Comparison of ENCODE assay signal across 15 cellular contexts in the genomic region with DNA sequence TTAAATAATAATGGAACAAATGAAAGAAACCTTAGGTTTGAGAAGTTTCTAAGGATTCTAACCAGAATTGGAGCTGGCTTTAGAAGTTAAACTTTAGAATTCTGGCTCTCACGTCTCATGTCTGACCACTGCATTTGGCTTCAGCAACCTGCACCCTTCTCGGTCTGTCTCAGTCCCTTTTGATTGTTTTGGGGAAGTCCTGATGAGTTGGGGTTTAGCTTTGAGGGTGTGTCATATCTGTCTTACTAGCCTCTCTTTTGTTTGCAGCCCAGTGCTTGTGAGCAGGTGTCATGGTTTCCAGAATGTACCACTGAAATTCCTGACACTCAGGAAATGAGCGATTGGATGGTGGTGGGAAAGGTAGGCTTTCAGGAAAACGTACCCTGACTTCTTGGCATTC. TPM values are rescaled to one million over a fixed set of nuclear protein-coding genes. Genes with fewer than 3 reads are reported as not detected.
DNase-seq lines count a peak whose midpoint lies in the region; ATAC-seq and TF ChIP-seq lines count a peak whose summit lies in the region.
"Had no signal": no experiment of that assay in that cellular context is flagged by ENCODE, and none has a peak within 500 bp of the region (broad histone marks: within the 10 kb centered on the region; RNA-seq: fewer than 3 reads in every experiment).

No MANE protein-coding gene starts in this region.

- H3K27ac Mint-ChIP-seq in activated naive CD8-positive, alpha-beta T cell treated with anti-CD3 and anti-CD28 coated beads, Interleukin-2, amount 50 U/mL, for 24 hours, result peak overlapping the region; percentile 6
- H3K27ac Mint-ChIP-seq in activated naive CD8-positive, alpha-beta T cell treated with anti-CD3 and anti-CD28 coated beads for 36 hours, result no peak overlapping the region
- H3K27ac Mint-ChIP-seq in activated T-helper 17 cell treated with anti-CD3 and anti-CD28 coated beads, Interleukin-2, amount 50 U/mL, for 72 hours, result peak overlapping the region; percentile 17
- H3K27ac Mint-ChIP-seq in glutamatergic neuron (ENCODE audit: unreplicated experiment), result peak overlapping the region; percentile 73
- H3K27ac Mint-ChIP-seq: CD8-positive, alpha-beta memory T cell had no signal

- H3K36me3 Mint-ChIP-seq in activated naive CD8-positive, alpha-beta T cell treated with anti-CD3 and anti-CD28 coated beads, Interleukin-2, amount 50 U/mL, for 24 hours (ENCODE audit: low read depth), result peaks cover 57% of the 10 kb centered on the region
- peaks cover 44% of the 10 kb centered on the region for H3K36me3 Mint-ChIP-seq in activated naive CD8-positive, alpha-beta T cell treated with anti-CD3 and anti-CD28 coated beads for 36 hours
- peaks cover 99% of the 10 kb centered on the region for H3K36me3 Mint-ChIP-seq in activated T-helper 17 cell treated with anti-CD3 and anti-CD28 coated beads, Interleukin-2, amount 50 U/mL, for 72 hours (ENCODE audit: low read depth)
- H3K36me3 Mint-ChIP-seq in glutamatergic neuron (ENCODE audit: unreplicated experiment), result no peaks in the 10 kb centered on the region

- H3K4me1 Mint-ChIP-seq in activated naive CD8-positive, alpha-beta T cell treated with anti-CD3 and anti-CD28 coated beads, Interleukin-2, amount 50 U/mL, for 24 hours, result peaks cover 15% of the 10 kb centered on the region
- peaks cover 16% of the 10 kb centered on the region for H3K4me1 Mint-ChIP-seq in activated naive CD8-positive, alpha-beta T cell treated with anti-CD3 and anti-CD28 coated beads for 36 hours
- H3K4me1 Mint-ChIP-seq in activated T-helper 17 cell treated with anti-CD3 and anti-CD28 coated beads, Interleukin-2, amount 50 U/mL, for 72 hours, result peaks cover 26% of the 10 kb centered on the region
- peaks cover 39% of the 10 kb centered on the region for H3K4me1 Mint-ChIP-seq in glutamatergic neuron (ENCODE audit: low read depth, unreplicated experiment)
- H3K4me1 Mint-ChIP-seq: B cell had no signal

- H3K27me3 Mint-ChIP-seq in activated naive CD8-positive, alpha-beta T cell treated with anti-CD3 and anti-CD28 coated beads, Interleukin-2, amount 50 U/mL, for 24 hours, result no peaks in the 10 kb centered on the region
- no peaks in the 10 kb centered on the region for H3K27me3 Mint-ChIP-seq in activated naive CD8-positive, alpha-beta T cell treated with anti-CD3 and anti-CD28 coated beads for 36 hours
- H3K27me3 Mint-ChIP-seq in activated T-helper 17 cell treated with anti-CD3 and anti-CD28 coated beads, Interleukin-2, amount 50 U/mL, for 72 hours, result no peaks in the 10 kb centered on the region
- H3K27me3 Mint-ChIP-seq in glutamatergic neuron (ENCODE audit: unreplicated experiment), result peaks cover 4% of the 10 kb centered on the region
- H3K27me3 Mint-ChIP-seq: B cell; CD8-positive, alpha-beta memory T cell had no signal

- no peaks in the 10 kb centered on the region for H3K9me3 Mint-ChIP-seq in activated naive CD8-positive, alpha-beta T cell treated with anti-CD3 and anti-CD28 coated beads, Interleukin-2, amount 50 U/mL, for 24 hours
- no peaks in the 10 kb centered on the region for H3K9me3 Mint-ChIP-seq in activated naive CD8-positive, alpha-beta T cell treated with anti-CD3 and anti-CD28 coated beads for 36 hours
- no peaks in the 10 kb centered on the region for H3K9me3 Mint-ChIP-seq in activated T-helper 17 cell treated with anti-CD3 and anti-CD28 coated beads, Interleukin-2, amount 50 U/mL, for 72 hours
- H3K9me3 Mint-ChIP-seq in glutamatergic neuron (ENCODE audit: unreplicated experiment), result peaks cover 3% of the 10 kb centered on the region
- H3K9me3 Mint-ChIP-seq: CD8-positive, alpha-beta memory T cell had no signal

- ATAC-seq in activated naive CD8-positive, alpha-beta T cell treated with anti-CD3 and anti-CD28 coated beads, Interleukin-2, amount 50 U/mL, for 24 hours, result no peak
- ATAC-seq in activated T-helper 17 cell treated with anti-CD3 and anti-CD28 coated beads, Interleukin-2, amount 50 U/mL, for 72 hours (replicated peaks), result peak; percentile 65
- no peak for ATAC-seq in left lobe of liver
- no peak for ATAC-seq in GM19023 (IDR thresholded peaks at IDR 0.05; ENCODE audit: unreplicated experiment)
- ATAC-seq: GM12878 had no signal

- DNase-seq in activated naive CD8-positive, alpha-beta T cell treated with anti-CD3 and anti-CD28 coated beads, Interleukin-2, amount 50 U/mL, for 24 hours, result no peak
- no peak for DNase-seq in activated naive CD8-positive, alpha-beta T cell treated with anti-CD3 and anti-CD28 coated beads for 36 hours
- DNase-seq in glutamatergic neuron (no peak), left lobe of liver (ENCODE audit: low spot score) (no peak)
- DNase-seq: CD8-positive, alpha-beta memory T cell; COR-L47; DMS 273 treated with DMSO at 0.1 percent for 48 hours; DMS53; DND-41; EL; GM23248 had no signal

- TF ChIP-seq CTCF in glutamatergic neuron (IDR thresholded peaks at IDR 0.05; ENCODE audit: partially characterized antibody, unreplicated experiment), result no peak

- no peak overlapping the region for H3K4me3 Mint-ChIP-seq in activated naive CD8-positive, alpha-beta T cell treated with anti-CD3 and anti-CD28 coated beads, Interleukin-2, amount 50 U/mL, for 24 hours
- H3K4me3 Mint-ChIP-seq in activated naive CD8-positive, alpha-beta T cell treated with anti-CD3 and anti-CD28 coated beads for 36 hours, result no peak overlapping the region
- no peak overlapping the region for H3K4me3 Mint-ChIP-seq in activated T-helper 17 cell treated with anti-CD3 and anti-CD28 coated beads, Interleukin-2, amount 50 U/mL, for 72 hours
- no peak overlapping the region for H3K4me3 Mint-ChIP-seq in glutamatergic neuron (ENCODE audit: unreplicated experiment)
- H3K4me3 Mint-ChIP-seq: B cell; CD8-positive, alpha-beta memory T cell had no signal

RNA-seq across cellular contexts. Expression of a gene that starts 17.0 kb away (rescaled TPM):
- total RNA-seq in activated naive CD8-positive, alpha-beta T cell treated with anti-CD3 and anti-CD28 coated beads for 36 hours, result 10 to 100 TPM; 53.3 to 55.2 TPM
- total RNA-seq in activated T-helper 17 cell treated with anti-CD3 and anti-CD28 coated beads, Interleukin-2, amount 50 U/mL, for 72 hours, result 10 to 100 TPM; 37.8 to 51.8 TPM
- 61.6 TPM for total RNA-seq in glutamatergic neuron (ENCODE audit: unreplicated experiment)
- 17.8 TPM for total RNA-seq in left lobe of liver

RNA-seq across cellular contexts. Expression of a gene that starts 49.7 kb away (rescaled TPM):
- 10 to 100 TPM; 50.0 to 51.0 TPM for total RNA-seq in activated naive CD8-positive, alpha-beta T cell treated with anti-CD3 and anti-CD28 coated beads for 36 hours
- total RNA-seq in activated T-helper 17 cell treated with anti-CD3 and anti-CD28 coated beads, Interleukin-2, amount 50 U/mL, for 72 hours, result 10 to 100 TPM; 39.2 to 78.5 TPM
- total RNA-seq in glutamatergic neuron (ENCODE audit: unreplicated experiment), result 58.4 TPM
- total RNA-seq in left lobe of liver, result 25.1 TPM
